ENCODE assay signal across 19 cellular contexts in genomic region chr9:87115790-87116189, GRCh38.
A peak's percentile ranks its signal among the peaks of the same experiment; 100 is the strongest.
DNase-seq lines count a peak whose midpoint lies in the region; ATAC-seq, FAIRE-seq and TF ChIP-seq lines count a peak whose summit lies in the region.
"Had no signal": no experiment of that assay in that cellular context is flagged by ENCODE, and none has a peak within 500 bp of the region (broad histone marks: within the 10 kb centered on the region; RNA-seq: fewer than 3 reads in every experiment).

No MANE protein-coding gene starts in this region.

- DNase-seq in IMR-90, result peak; percentile 28
- peak; percentile 37 for DNase-seq in choroid plexus epithelial cell (ENCODE audit: low read depth)
- DNase-seq in hepatic stellate cell (ENCODE audit: low spot score), result peak; percentile 7
- DNase-seq in NCI-H2029 (lab: John Stamatoyannopoulos, UW), result no peak
- no peak for DNase-seq in amniotic stem cell (lab: John Stamatoyannopoulos, UW)
- DNase-seq in GM19239 (ENCODE audit: insufficient read length, low spot score), result no peak
- DNase-seq: DMS79, GOT3, NCI-H1048, NCI-H1694, NCI-H345, NCI-H69, SHP77 had no signal

- H3K79me1 ChIP-seq in IMR-90 (ENCODE audit: low read depth in 1 of 2, low read length in 2 of 2), result no peaks in the 10 kb centered on the region

- H4K91ac ChIP-seq in IMR-90 (ENCODE audit: insufficient read depth, low read depth, low read length), result no peak overlapping the region

- no peak overlapping the region for H4K8ac ChIP-seq in IMR-90 (ENCODE audit: low read depth in 2 of 2, low read length in 2 of 2)

- WGBS in IMR-90 (ENCODE audit: extremely low coverage in 2 of 2, insufficient read length in 1 of 2), 2 experiments, result no CpG with 5 or more reads among the region's 1 CpG

- H3K9ac ChIP-seq in IMR-90 (ENCODE audit: low read depth, low read length) (no peak overlapping the region), skeletal muscle tissue (ENCODE audit: low read depth in 1 of 3, low read length in 3 of 3) (peak overlapping the region in 1 of 3 donors; percentile 26)

- in situ Hi-C loops in IMR-90 (cut with MboI; ENCODE audit: low sequenced_read_pairs), result no loop called here

- ATAC-seq in IMR-90 (ENCODE audit: low read depth) (no peak), HG02970 (IDR thresholded peaks at IDR 0.05; ENCODE audit: low FRiP score, unreplicated experiment) (no peak)
- ATAC-seq: A549 had no signal

- H2AK9ac ChIP-seq in IMR-90 (replicated peaks; ENCODE audit: low read depth, low read length, poor library complexity), result no peak overlapping the region

- H2BK120ac ChIP-seq in IMR-90 (ENCODE audit: low read depth, low read length), result no peak overlapping the region

- H3K4me3 ChIP-seq in IMR-90 (ENCODE audit: insufficient read depth, low read depth, low read length) (no peak overlapping the region), choroid plexus epithelial cell (ENCODE audit: low read depth, low read length) (no peak overlapping the region), skeletal muscle tissue (ENCODE audit: low read length in 3 of 3) (no peak overlapping the region)
- H3K4me3 ChIP-seq: A549 had no signal

- H3K4me1 ChIP-seq in IMR-90 (ENCODE audit: control insufficient read depth, insufficient read depth, low read length) (peaks cover 3% of the 10 kb centered on the region), skeletal muscle tissue (ENCODE audit: control insufficient read depth in 3 of 3, insufficient read depth in 3 of 3, low read length in 3 of 3) (peaks cover 27 to 40% (median 36%) of the 10 kb centered on the region in 3 donors)
- H3K4me1 ChIP-seq: A549 had no signal

- H3K14ac ChIP-seq in IMR-90 (replicated peaks; ENCODE audit: low read depth, low read length), result no peak overlapping the region

- intact Hi-C loops in IMR-90 (cut with micrococcal nuclease), result loop anchor here (5.0 kb wide), 1 partner anchor 207 kb away; no protein-coding TSS in a partner anchor

- no peak overlapping the region for H2BK15ac ChIP-seq in IMR-90 (ENCODE audit: low read depth, low read length)

- dilution Hi-C loops in IMR-90 (cut with HindIII; ENCODE audit: low sequenced_read_pairs, unreplicated experiment), result no loop called here

- H3K4ac ChIP-seq in IMR-90 (ENCODE audit: low read depth, low read length), result no peak overlapping the region

- POLR2A ChIA-PET in IMR-90 (lab: Charles Lee; ENCODE audit: unreplicated experiment), result no interaction called here

- no peaks in the 10 kb centered on the region for H3K9me1 ChIP-seq in IMR-90 (ENCODE audit: insufficient read depth, low read length)

- no peak overlapping the region for H3K56ac ChIP-seq in IMR-90 (ENCODE audit: extremely low read depth, insufficient read depth, low read length)

- H3K4me2 ChIP-seq in IMR-90 (ENCODE audit: low read depth, low read length), result no peak overlapping the region
- H3K4me2 ChIP-seq: A549 had no signal

- FAIRE-seq in GM19239 (lab: Jason Lieb, UNC), result no peak
- FAIRE-seq: A549, G401.6, GM12891, HTR-8/SVneo had no signal

- H3K18ac ChIP-seq in IMR-90 (ENCODE audit: low read depth, low read length), result no peak overlapping the region

- TF ChIP-seq RAD21 in IMR-90 (IDR thresholded peaks at IDR 0.05; ENCODE audit: low read length), result no peak

- CTCF ChIA-PET in IMR-90 (lab: Yijun Ruan, JAX), result no interaction called here

- H3K36me3 ChIP-seq in IMR-90 (ENCODE audit: control insufficient read depth, insufficient read depth, low read length) (no peaks in the 10 kb centered on the region), skeletal muscle tissue (ENCODE audit: control insufficient read depth in 3 of 3, insufficient read depth in 3 of 3, low read length in 3 of 3) (no peaks in the 10 kb centered on the region)

- no peak for TF ChIP-seq POLR2A in IMR-90 (IDR thresholded peaks at IDR 0.05; ENCODE audit: low read depth, low read length)

- no peak for TF ChIP-seq CTCF in IMR-90 (conservative IDR thresholded peaks at IDR 0.05; ENCODE audit: low read depth, low read length)
- TF ChIP-seq CTCF in choroid plexus epithelial cell (conservative IDR thresholded peaks at IDR 0.05; ENCODE audit: low read depth, low read length), result no peak

- no peak overlapping the region for H2BK20ac ChIP-seq in IMR-90 (ENCODE audit: low read depth, low read length)

- H2AK5ac ChIP-seq in IMR-90 (ENCODE audit: low read depth, low read length), result no peak overlapping the region

- no TSS peak for BruUV-seq in IMR-90 (replicated peaks; lab: Mats Ljungman, UMichigan)

- no peak overlapping the region for H2BK5ac ChIP-seq in IMR-90 (ENCODE audit: low read depth, low read length, poor library complexity, severe bottlenecking)

- no peak overlapping the region for H3K23ac ChIP-seq in IMR-90 (ENCODE audit: low read depth, low read length)

- H2AFZ ChIP-seq in IMR-90 (replicated peaks; ENCODE audit: low read length, poor library complexity), result no peak overlapping the region

- no peaks in the 10 kb centered on the region for H4K20me1 ChIP-seq in IMR-90 (ENCODE audit: insufficient read depth, low read length)

- H3K27ac ChIP-seq in IMR-90 (ENCODE audit: insufficient read depth, low read length) (no peak overlapping the region), skeletal muscle tissue (ENCODE audit: low read depth, low read length) (peak overlapping the region; percentile 53)
- H3K27ac ChIP-seq: A549 had no signal

- H3K9me3 ChIP-seq in IMR-90 (ENCODE audit: control insufficient read depth, insufficient read depth, low read length) (peaks cover 3% of the 10 kb centered on the region), skeletal muscle tissue (ENCODE audit: control insufficient read depth in 3 of 3, low read length in 3 of 3) (no peaks in the 10 kb centered on the region)
- H3K9me3 ChIP-seq: A549 had no signal

- no peak overlapping the region for H4K5ac ChIP-seq in IMR-90 (ENCODE audit: low read depth, low read length)

- H3K27me3 ChIP-seq in IMR-90 (ENCODE audit: control insufficient read depth, insufficient read depth, low read length) (no peaks in the 10 kb centered on the region), skeletal muscle tissue (ENCODE audit: control insufficient read depth in 3 of 3, insufficient read depth in 3 of 3, low read length in 3 of 3) (no peaks in the 10 kb centered on the region)

TF ChIP-seq in IMR-90, 13 proteins besides CTCF, POLR2A, EP300 and RAD21:
- TF ChIP-seq MAFK (IDR thresholded peaks at IDR 0.05; ENCODE audit: low read depth, low read length) (no peak), CHD1 (IDR thresholded peaks at IDR 0.05; ENCODE audit: low read depth, low read length) (no peak)

Comparison
In these comparisons a context has a peak if more than half of its experiments do, and no peak if none do; other contexts are left out.
1. DNase-seq: peak in IMR-90 (single experiment), choroid plexus epithelial cell (single experiment) and hepatic stellate cell (single experiment); none in NCI-H2029 (single experiment), amniotic stem cell (single experiment) and GM19239 (single experiment).